Comparison of ENCODE assay signal across 29 cellular contexts in the genomic region with DNA sequence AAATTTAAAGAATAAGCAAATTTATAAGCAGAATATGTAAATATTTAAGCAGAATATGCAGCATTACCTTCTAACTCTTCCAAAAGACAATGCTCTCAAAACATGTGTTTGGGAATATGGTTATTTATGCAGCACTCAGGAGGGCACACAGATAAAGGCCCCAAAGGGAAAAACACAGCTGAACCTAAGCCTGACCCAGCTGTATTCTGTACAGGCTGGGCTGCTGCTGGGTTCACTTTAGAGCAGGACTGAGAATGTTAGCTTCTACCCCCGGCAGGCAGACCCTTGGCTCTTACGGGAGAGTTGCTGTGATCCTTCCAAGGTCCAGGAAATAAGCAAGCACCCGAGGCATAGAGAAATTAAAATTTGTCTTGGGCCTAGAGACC. TPM values are rescaled to one million over a fixed set of nuclear protein-coding genes. Genes with fewer than 3 reads are reported as not detected.
A peak's percentile ranks its signal among the peaks of the same experiment; 100 is the strongest.
DNase-seq lines count a peak whose midpoint lies in the region; ATAC-seq, FAIRE-seq and TF ChIP-seq lines count a peak whose summit lies in the region.
"Had no signal": no experiment of that assay in that cellular context is flagged by ENCODE, and none has a peak within 500 bp of the region (broad histone marks: within the 10 kb centered on the region; RNA-seq: fewer than 3 reads in every experiment).

No MANE protein-coding gene starts in this region.

- H3K79me1 ChIP-seq in H9 (ENCODE audit: insufficient read depth, low read depth, low read length, poor library complexity, severe bottlenecking): peaks cover 12% of the 10 kb centered on the region

- H3K79me2 ChIP-seq in H9 (ENCODE audit: insufficient read depth, low read length) (peaks cover 10% of the 10 kb centered on the region; the same call in 1 of the 2 replicates), keratinocyte (ENCODE audit: control insufficient read depth, insufficient read depth, low read length) (no peaks in the 10 kb centered on the region)

- H2AFZ ChIP-seq in H9 (ENCODE audit: low read length) (no peak overlapping the region), keratinocyte (ENCODE audit: control insufficient read depth, low read length) (no peak overlapping the region)

- peak overlapping the region; percentile 63 for H3K14ac ChIP-seq in H9 (ENCODE audit: insufficient read depth, low read length)

- H3K56ac ChIP-seq in H9 (ENCODE audit: insufficient read length, low read depth, low read length): peak overlapping the region; percentile 95

- no peak overlapping the region for H4K91ac ChIP-seq in H9 (ENCODE audit: insufficient read length, low read depth, low read length)

- ATAC-seq in HG02852 (IDR thresholded peaks at IDR 0.05; ENCODE audit: unreplicated experiment): no peak
- ATAC-seq in HG03045 (IDR thresholded peaks at IDR 0.05; ENCODE audit: unreplicated experiment): no peak
- ATAC-seq: lower lobe of right lung; right cardiac atrium; stimulated activated memory B cell treated with anti-CD40 and anti-IgM and Interleukin-4, amounts not matched to agents 10 μg/mL and 1 μg/mL and 100 μg/mL, for 72 hours had no signal

- H4K20me1 ChIP-seq in H9 (ENCODE audit: control insufficient read depth, insufficient read depth, insufficient read length) (no peaks in the 10 kb centered on the region), keratinocyte (ENCODE audit: control insufficient read depth, extremely low read depth, insufficient read depth, low read length) (no peaks in the 10 kb centered on the region)

- H2BK5ac ChIP-seq in H9 (ENCODE audit: insufficient read length, low read length): peak overlapping the region; percentile 86

- H3K9me3 ChIP-seq in H9 (ENCODE audit: control insufficient read depth, low read depth, low read length) (no peaks in the 10 kb centered on the region), keratinocyte (ENCODE audit: control insufficient read depth, low read depth, low read length) (no peaks in the 10 kb centered on the region)
- no peaks in the 10 kb centered on the region for H3K9me3 ChIP-seq in effector memory CD4-positive, alpha-beta T cell (ENCODE audit: control insufficient read depth, low read length)
- H3K9me3 ChIP-seq: lower lobe of right lung, SJSA1, testis, vagina had no signal

- H3K27ac ChIP-seq in H9 (ENCODE audit: insufficient read length, low read depth, low read length) (peak overlapping the region; percentile 51), VCaP (peak overlapping the region; percentile 96), keratinocyte (ENCODE audit: control insufficient read depth, insufficient read depth, low read length) (peak overlapping the region; percentile 46), rectal smooth muscle tissue (ENCODE audit: low read depth, low read length) (peak overlapping the region; percentile 60)
- no peak overlapping the region for H3K27ac ChIP-seq in effector memory CD4-positive, alpha-beta T cell (ENCODE audit: insufficient read depth, low read length, poor library complexity, severe bottlenecking)
- H3K27ac ChIP-seq: BLaER1, lower lobe of right lung, SJSA1, testis had no signal

- peak overlapping the region in 1 of 2 experiments; percentile 55; a peak in 1 of 5 replicates for H3K4me3 Mint-ChIP-seq in H9
- H3K4me3 Mint-ChIP-seq: activated CD4-positive, alpha-beta memory T cell treated with anti-CD3 and anti-CD28 coated beads, Interleukin-2, amount 10 ng/mL, durations not matched to agents 7 days and 5 days; activated naive CD8-positive, alpha-beta T cell; immature natural killer cell; stimulated activated memory B cell treated with anti-CD40 and anti-IgM and Interleukin-4, amounts not matched to agents 10 μg/mL and 1 μg/mL and 100 μg/mL, for 72 hours had no signal

- TF ChIP-seq CTCF in H9 (conservative IDR thresholded peaks at IDR 0.05): no peak
- TF ChIP-seq CTCF in VCaP (conservative IDR thresholded peaks at IDR 0.05): no peak
- no peak for TF ChIP-seq CTCF in keratinocyte (optimal IDR thresholded peaks at IDR 0.05 in 1 of 3, IDR thresholded peaks at IDR 0.05 in 1 of 3, conservative IDR thresholded peaks at IDR 0.05 in 1 of 3; ENCODE audit: extremely low read depth in 1 of 3, insufficient read depth in 2 of 3, low read length in 3 of 3)

- no peak overlapping the region for H2BK120ac ChIP-seq in H9 (ENCODE audit: low read depth, low read length, poor library complexity, severe bottlenecking)

- H2BK15ac ChIP-seq in H9 (ENCODE audit: low read depth, low read length): no peak overlapping the region

- no peaks in the 10 kb centered on the region for H3K36me3 ChIP-seq in keratinocyte (ENCODE audit: control insufficient read depth in 2 of 2, extremely low read depth in 1 of 2, insufficient read depth in 2 of 2, low read length in 2 of 2)
- no peaks in the 10 kb centered on the region for H3K36me3 ChIP-seq in rectal smooth muscle tissue (ENCODE audit: control insufficient read depth, insufficient read depth, low read length)
- no peaks in the 10 kb centered on the region for H3K36me3 ChIP-seq in effector memory CD4-positive, alpha-beta T cell (ENCODE audit: control insufficient read depth, insufficient read depth, low read length)
- H3K36me3 ChIP-seq: lower lobe of right lung, vagina had no signal

- peaks cover 62 to 63% of the 10 kb centered on the region in 2 experiments for H3K4me1 Mint-ChIP-seq in H9

- peaks cover 30% of the 10 kb centered on the region for H3K4me1 ChIP-seq in H9 (ENCODE audit: insufficient read depth, low read length)
- peaks cover 22% of the 10 kb centered on the region for H3K4me1 ChIP-seq in keratinocyte (ENCODE audit: control insufficient read depth, extremely low read depth, insufficient read depth, low read length)
- peaks cover 17% of the 10 kb centered on the region for H3K4me1 ChIP-seq in rectal smooth muscle tissue (ENCODE audit: control insufficient read depth, insufficient read depth, low read length)
- H3K4me1 ChIP-seq in effector memory CD4-positive, alpha-beta T cell (ENCODE audit: control insufficient read depth, insufficient read depth, low read length, poor library complexity, severe bottlenecking): no peaks in the 10 kb centered on the region

- WGBS in H9 (ENCODE audit: extremely low coverage, insufficient read length, low lambda C conversion rate): no CpG with 5 or more reads among the region's 3 CpGs

- H2AK5ac ChIP-seq in H9 (ENCODE audit: insufficient read length, low read length): no peak overlapping the region

- H3K27me3 Mint-ChIP-seq in H9 (ENCODE audit: low read depth): no peaks in the 10 kb centered on the region
- H3K27me3 Mint-ChIP-seq: activated CD4-positive, alpha-beta memory T cell treated with anti-CD3 and anti-CD28 coated beads, Interleukin-2, amount 10 ng/mL, durations not matched to agents 7 days and 5 days; activated naive CD8-positive, alpha-beta T cell; stimulated activated memory B cell treated with anti-CD40 and anti-IgM and Interleukin-4, amounts not matched to agents 10 μg/mL and 1 μg/mL and 100 μg/mL, for 72 hours had no signal

- peaks cover 2 to 13% (median 11%) of the 10 kb centered on the region in 3 experiments; a peak in 5 of 7 replicates for H3K36me3 Mint-ChIP-seq in H9 (ENCODE audit: insufficient read depth in 1 of 3, low read depth in 3 of 3)
- H3K36me3 Mint-ChIP-seq: immature natural killer cell had no signal

- H3K18ac ChIP-seq in H9 (ENCODE audit: insufficient read length, low read depth, low read length): peak overlapping the region; percentile 85

- FAIRE-seq in keratinocyte (lab: Jason Lieb, UNC): no peak
- FAIRE-seq: GM12891, RCC 7860 had no signal

- H3K27me3 ChIP-seq in H9 (ENCODE audit: insufficient read depth, low read length): no peaks in the 10 kb centered on the region
- H3K27me3 ChIP-seq in keratinocyte (ENCODE audit: control insufficient read depth, extremely low read depth, insufficient read depth, low read length): no peaks in the 10 kb centered on the region
- H3K27me3 ChIP-seq in rectal smooth muscle tissue (ENCODE audit: control insufficient read depth, insufficient read depth, low read length): no peaks in the 10 kb centered on the region
- no peaks in the 10 kb centered on the region for H3K27me3 ChIP-seq in effector memory CD4-positive, alpha-beta T cell (replicated peaks; ENCODE audit: control insufficient read depth, insufficient read depth, low read length, poor library complexity, severe bottlenecking)
- H3K27me3 ChIP-seq: BLaER1, SJSA1, testis, vagina had no signal

- no peak overlapping the region for H4K8ac ChIP-seq in H9 (replicated peaks; ENCODE audit: insufficient read length, low read depth, low read length)

- no peak overlapping the region for H3K23ac ChIP-seq in H9 (ENCODE audit: insufficient read length, low read depth, low read length)

- H4K5ac ChIP-seq in H9 (ENCODE audit: insufficient read length, low read depth, low read length): peak overlapping the region; percentile 76

- H3K9ac ChIP-seq in H9 (ENCODE audit: extremely low read depth, insufficient read length, low read length) (peak overlapping the region; percentile 7), keratinocyte (ENCODE audit: control insufficient read depth, extremely low read depth, insufficient read depth, low read length) (no peak overlapping the region), rectal smooth muscle tissue (ENCODE audit: low read length) (no peak overlapping the region)
- H3K9ac ChIP-seq: BLaER1 had no signal

- DNase-seq in H9 (no peak), keratinocyte (ENCODE audit: low read depth, low spot score) (no peak), islet precursor cell (no peak)
- no peak for DNase-seq in effector memory CD4-positive, alpha-beta T cell
- DNase-seq: activated CD4-positive, alpha-beta memory T cell treated with anti-CD3 and anti-CD28 coated beads, Interleukin-2, amount 10 ng/mL, durations not matched to agents 7 days and 5 days; activated CD4-positive, CD25-positive, alpha-beta regulatory T cell treated with anti-CD3 and anti-CD28 coated beads, Interleukin-2, amount 50 U/mL, for 72 hours; Calu3; foreskin melanocyte; immature natural killer cell; Karpas-422; lower lobe of right lung; NCI-H524; NK-92 treated with Interleukin-12 subunit alpha and Interleukin-12 subunit beta, amount 100 ng/mL, for 24 hours; occipital lobe; right cardiac atrium; stimulated activated CD4-positive, alpha-beta T cell treated with anti-CD3 and anti-CD28 coated beads, Interleukin-4, amount 100 ng/mL, for 1 hour; T-helper 1 cell; testis had no signal

- H3T11ph ChIP-seq in H9 (ENCODE audit: low read length): no peak overlapping the region

- H3K4me3 ChIP-seq in keratinocyte (ENCODE audit: control insufficient read depth in 2 of 3, extremely low read depth in 1 of 3, insufficient read depth in 2 of 3, low read depth in 1 of 3, low read length in 3 of 3): no peak overlapping the region
- no peak overlapping the region for H3K4me3 ChIP-seq in rectal smooth muscle tissue (ENCODE audit: low read length)
- H3K4me3 ChIP-seq in effector memory CD4-positive, alpha-beta T cell (ENCODE audit: insufficient read depth, low read depth, low read length, poor library complexity, severe bottlenecking): no peak overlapping the region
- H3K4me3 ChIP-seq: BLaER1, lower lobe of right lung, SJSA1, testis, vagina had no signal

- peak overlapping the region; percentile 80 to 98 (median 87) for H3K27ac Mint-ChIP-seq in H9
- H3K27ac Mint-ChIP-seq: activated CD4-positive, alpha-beta memory T cell treated with anti-CD3 and anti-CD28 coated beads, Interleukin-2, amount 10 ng/mL, durations not matched to agents 7 days and 5 days; activated naive CD8-positive, alpha-beta T cell; immature natural killer cell; stimulated activated memory B cell treated with anti-CD40 and anti-IgM and Interleukin-4, amounts not matched to agents 10 μg/mL and 1 μg/mL and 100 μg/mL, for 72 hours had no signal

- H3K4me2 ChIP-seq in H9 (ENCODE audit: insufficient read depth, insufficient read length, low read length) (peak overlapping the region; percentile 10), keratinocyte (ENCODE audit: control insufficient read depth, extremely low read depth, insufficient read depth, low read depth, low read length) (peak overlapping the region; percentile 22)
- H3K4me2 ChIP-seq: BLaER1 had no signal

- no peaks in the 10 kb centered on the region for H3K9me1 ChIP-seq in keratinocyte (ENCODE audit: control insufficient read depth, extremely low read depth, insufficient read depth, low read length)

- no peak overlapping the region for H3K4ac ChIP-seq in H9 (ENCODE audit: low read depth, low read length)

- H2BK20ac ChIP-seq in H9 (ENCODE audit: low read depth, low read length, poor library complexity, severe bottlenecking): no peak overlapping the region

- dilution Hi-C loops in keratinocyte (cut with MboI; ENCODE audit: extremely low pct_ligation_motif_present, low sequenced_read_pairs): no loop called here

- H3K9me3 Mint-ChIP-seq in H9: peaks cover 0 to 6% of the 10 kb centered on the region in 2 experiments; a peak in 2 of 5 replicates
- H3K9me3 Mint-ChIP-seq: activated CD4-positive, alpha-beta memory T cell treated with anti-CD3 and anti-CD28 coated beads, Interleukin-2, amount 10 ng/mL, durations not matched to agents 7 days and 5 days had no signal

- H3K23me2 ChIP-seq in H9 (ENCODE audit: insufficient read length, low read depth, low read length, poor library complexity, severe bottlenecking): no peaks in the 10 kb centered on the region

- H2BK12ac ChIP-seq in H9 (ENCODE audit: insufficient read length, low read depth, low read length): no peak overlapping the region

RNA-seq across cellular contexts. Expression of a gene that starts 37.3 kb away (rescaled TPM):
- 54.4 and 56.6 TPM in 2 replicates for total RNA-seq in H9 (2021)
- polyA plus RNA-seq in keratinocyte: 8.3 to 16.3 TPM (median 11.2 TPM) in 3 replicates
- polyA plus RNA-seq in keratinocyte (2011; ENCODE audit: low read depth): 12.1 TPM
- 8.9 and 9.0 TPM in 2 replicates for polyA plus RNA-seq in keratinocyte (2011; cell fraction: cytosol; rRNA removed)
- 9.8 and 11.1 TPM in 2 replicates for polyA plus RNA-seq in keratinocyte (2011; cell fraction: nucleus; rRNA removed)
- 20.1 and 30.1 TPM in 2 replicates for polyA plus RNA-seq in keratinocyte (2012; ENCODE audit: low replicate concordance)
- polyA minus RNA-seq in keratinocyte: 7.4 to 20.7 TPM (median 10.8 TPM) in 3 replicates
- polyA minus RNA-seq in keratinocyte (2011; cell fraction: cytosol; rRNA and poly(A)+ RNA removed): 10.9 TPM
- 7.1 and 14.5 TPM in 2 replicates for polyA minus RNA-seq in keratinocyte (2011; cell fraction: nucleus; rRNA and poly(A)+ RNA removed)

RNA-seq across cellular contexts. Expression of a gene that starts 54.1 kb away (rescaled TPM):
- total RNA-seq in H9 (2021): 74.3 and 74.5 TPM in 2 replicates
- 3.3 to 12.5 TPM (median 9.0 TPM) in 3 replicates for polyA plus RNA-seq in keratinocyte
- 0.39 TPM for polyA plus RNA-seq in keratinocyte (2011; ENCODE audit: low read depth)
- 3.8 and 5.5 TPM in 2 replicates for polyA plus RNA-seq in keratinocyte (2011; cell fraction: cytosol; rRNA removed)
- polyA plus RNA-seq in keratinocyte (2011; cell fraction: nucleus; rRNA removed): 4.2 and 5.5 TPM in 2 replicates
- polyA plus RNA-seq in keratinocyte (2012; ENCODE audit: low replicate concordance): 0.82 and 7.1 TPM in 2 replicates
- polyA minus RNA-seq in keratinocyte: 2.8 to 11.8 TPM (median 2.8 TPM) in 3 replicates
- polyA minus RNA-seq in keratinocyte (2011; cell fraction: cytosol; rRNA and poly(A)+ RNA removed): 3.3 TPM
- 1.5 and 3.3 TPM in 2 replicates for polyA minus RNA-seq in keratinocyte (2011; cell fraction: nucleus; rRNA and poly(A)+ RNA removed)
